Comparison of ENCODE assay signal across 26 cellular contexts in the genomic region with DNA sequence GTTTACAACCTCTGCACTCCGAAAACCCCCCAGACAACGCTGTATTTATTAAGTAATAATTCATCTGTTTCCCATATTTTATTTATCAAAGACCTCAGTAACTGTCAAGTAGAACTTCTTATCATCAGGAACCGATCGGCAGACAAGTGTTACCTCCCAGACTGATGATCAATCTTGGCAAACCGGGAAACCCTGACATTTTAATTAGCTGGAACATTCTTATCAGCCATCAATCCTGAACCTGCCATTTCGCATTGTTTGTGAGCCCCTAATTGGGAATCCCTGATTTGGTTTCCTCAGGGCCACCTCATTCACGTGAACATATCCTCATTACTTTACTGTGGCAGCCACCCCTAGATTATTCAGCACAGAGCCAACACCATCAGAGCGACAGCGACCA.
"Had no signal": no experiment of that assay in that cellular context is flagged by ENCODE, and none has a peak within 500 bp of the region (broad histone marks: within the 10 kb centered on the region; RNA-seq: fewer than 3 reads in every experiment).

No MANE protein-coding gene starts in this region.

- H3K4me1 Mint-ChIP-seq: activated CD4-positive, alpha-beta T cell treated with anti-CD3 and anti-CD28 coated beads, Interleukin-2, amount 10 ng/mL, durations not matched to agents 7 days and 5 days; activated naive CD8-positive, alpha-beta T cell treated with anti-CD3 and anti-CD28 coated beads, Interleukin-2, amount 50 U/mL, for 24 hours had no signal

- ATAC-seq: activated CD8-positive, alpha-beta T cell treated with anti-CD3 and anti-CD28 coated beads, Interleukin-2, amount 10 ng/mL, durations not matched to agents 7 days and 5 days; activated naive CD4-positive, alpha-beta T cell treated with anti-CD3 and anti-CD28 coated beads, Interleukin-2, amount 50 U/mL, for 72 hours; activated naive CD8-positive, alpha-beta T cell treated with anti-CD3 and anti-CD28 coated beads, Interleukin-2, amount 50 U/mL, for 24 hours had no signal

- H3K27me3 ChIP-seq: brain microvascular endothelial cell, cardiac muscle cell, Peyer's patch, SJCRH30 had no signal

- H3K4me3 ChIP-seq: cardiac muscle cell, Peyer's patch, SJCRH30 had no signal

- H3K4me3 Mint-ChIP-seq: activated CD4-positive, alpha-beta T cell treated with anti-CD3 and anti-CD28 coated beads, Interleukin-2, amount 10 ng/mL, durations not matched to agents 7 days and 5 days; activated CD8-positive, alpha-beta T cell treated with anti-CD3 and anti-CD28 coated beads, Interleukin-2, amount 10 ng/mL, durations not matched to agents 7 days and 5 days; activated naive CD8-positive, alpha-beta T cell treated with anti-CD3 and anti-CD28 coated beads, Interleukin-2, amount 50 U/mL, for 24 hours had no signal

- H3K9me3 ChIP-seq: Peyer's patch, SJCRH30, SK-N-SH had no signal

- H3K27ac ChIP-seq: brain microvascular endothelial cell, cardiac muscle cell, Peyer's patch, RWPE1, SJCRH30, VCaP had no signal

- H3K27ac Mint-ChIP-seq: activated CD4-positive, alpha-beta T cell treated with anti-CD3 and anti-CD28 coated beads, Interleukin-2, amount 10 ng/mL, durations not matched to agents 7 days and 5 days; activated CD8-positive, alpha-beta T cell treated with anti-CD3 and anti-CD28 coated beads, Interleukin-2, amount 10 ng/mL, durations not matched to agents 7 days and 5 days; activated naive CD4-positive, alpha-beta T cell treated with anti-CD3 and anti-CD28 coated beads, Interleukin-2, amount 50 U/mL, for 72 hours; activated naive CD8-positive, alpha-beta T cell treated with anti-CD3 and anti-CD28 coated beads, Interleukin-2, amount 50 U/mL, for 24 hours had no signal

- H3K4me1 ChIP-seq: Peyer's patch, SJCRH30 had no signal

- H3K27me3 Mint-ChIP-seq: activated CD4-positive, alpha-beta T cell treated with anti-CD3 and anti-CD28 coated beads, Interleukin-2, amount 10 ng/mL, durations not matched to agents 7 days and 5 days had no signal

- H3K36me3 Mint-ChIP-seq: activated naive CD4-positive, alpha-beta T cell treated with anti-CD3 and anti-CD28 coated beads, Interleukin-2, amount 50 U/mL, for 72 hours had no signal

- H3K9me3 Mint-ChIP-seq: activated CD4-positive, alpha-beta T cell treated with anti-CD3 and anti-CD28 coated beads, Interleukin-2, amount 10 ng/mL, durations not matched to agents 7 days and 5 days; activated naive CD4-positive, alpha-beta T cell treated with anti-CD3 and anti-CD28 coated beads, Interleukin-2, amount 50 U/mL, for 72 hours; activated naive CD8-positive, alpha-beta T cell treated with anti-CD3 and anti-CD28 coated beads, Interleukin-2, amount 50 U/mL, for 24 hours had no signal

- FAIRE-seq: astrocyte had no signal

- H3K36me3 ChIP-seq: brain microvascular endothelial cell, cardiac muscle cell, Peyer's patch, SJCRH30 had no signal

- DNase-seq: activated CD4-positive, alpha-beta T cell treated with anti-CD3 and anti-CD28 coated beads, Interleukin-2, amount 10 ng/mL, durations not matched to agents 7 days and 5 days; activated CD4-positive, CD25-positive, alpha-beta regulatory T cell; activated CD8-positive, alpha-beta T cell treated with anti-CD3 and anti-CD28 coated beads, Interleukin-2, amount 10 ng/mL, durations not matched to agents 7 days and 5 days; activated naive CD4-positive, alpha-beta T cell treated with Interleukin-2 at 50 U/mL for 16 hours; activated naive CD8-positive, alpha-beta T cell treated with anti-CD3 and anti-CD28 coated beads, Interleukin-2, amount 50 U/mL, for 24 hours; amniotic stem cell; brain microvascular endothelial cell; IMR-90; KG1; MV-4-11; NCI-H1105; NCI-H1436; NCI-H1694 treated with DMSO at 0.1 percent for 48 hours; NCI-H2029 treated with DMSO at 0.1 percent for 48 hours; NCI-H345; NCI-H510A; Peyer's patch; Right ventricle myocardium superior; SJCRH30; SK-N-SH; T-helper 1 cell had no signal

- H3K9ac ChIP-seq: SK-N-SH had no signal
